ENCODE assay signal across 25 cellular contexts in genomic region chr2:105215586-105216192, GRCh38. TPM values are rescaled to one million over a fixed set of nuclear protein-coding genes. Genes with fewer than 3 reads are reported as not detected.
DNase-seq lines count a peak whose midpoint lies in the region; ATAC-seq lines count a peak whose summit lies in the region.
"Had no signal": no experiment of that assay in that cellular context is flagged by ENCODE, and none has a peak within 500 bp of the region (broad histone marks: within the 10 kb centered on the region; RNA-seq: fewer than 3 reads in every experiment).

No MANE protein-coding gene starts in this region.

- peak; percentile 15 for DNase-seq in ecto neural progenitor cell (ENCODE audit: low spot score)
- DNase-seq in stimulated activated naive CD8-positive, alpha-beta T cell treated with anti-CD3 and anti-CD28 coated beads, Interleukin-15, Interleukin-2, amounts not matched to agents 100 U/mL and 50 U/mL, for 24 hours: no peak
- DNase-seq in H4 (ENCODE audit: low spot score): no peak
- DNase-seq in NCI-H128 (lab: John Stamatoyannopoulos, UW; ENCODE audit: unreplicated experiment): no peak
- no peak for DNase-seq in activated CD8-positive, alpha-beta memory T cell treated with anti-CD3 and anti-CD28 coated beads, Interleukin-2, amount 10 ng/mL, durations not matched to agents 7 days and 5 days
- DNase-seq: C1 segment of cervical spinal cord; Caco-2; CD4-positive, alpha-beta memory T cell; EL; GF-D8; GM23248; H9; Kasumi-1; MG63; NCI-H1105 treated with DMSO at 0.1 percent for 48 hours; NCI-H1694; NCI-H2029 treated with DMSO at 0.1 percent for 48 hours; NCI-H446 treated with DMSO at 0.1 percent for 48 hours; NCI-H526 treated with DMSO at 0.1 percent for 48 hours; SHP77; T-cell had no signal

- H3K27me3 Mint-ChIP-seq in activated CD8-positive, alpha-beta memory T cell treated with anti-CD3 and anti-CD28 coated beads, Interleukin-2, amount 10 ng/mL, durations not matched to agents 7 days and 5 days: no peaks in the 10 kb centered on the region

- no peaks in the 10 kb centered on the region for H3K9me3 Mint-ChIP-seq in activated CD8-positive, alpha-beta memory T cell treated with anti-CD3 and anti-CD28 coated beads, Interleukin-2, amount 10 ng/mL, durations not matched to agents 7 days and 5 days (ENCODE audit: low read depth)
- H3K9me3 Mint-ChIP-seq: T-cell had no signal

- no peaks in the 10 kb centered on the region for H3K36me3 Mint-ChIP-seq in activated CD8-positive, alpha-beta memory T cell treated with anti-CD3 and anti-CD28 coated beads, Interleukin-2, amount 10 ng/mL, durations not matched to agents 7 days and 5 days
- H3K36me3 Mint-ChIP-seq: CD4-positive, alpha-beta memory T cell; T-cell had no signal

- peak; percentile 48 for ATAC-seq in GM21786 (IDR thresholded peaks at IDR 0.05; ENCODE audit: unreplicated experiment)
- ATAC-seq in HG03432 (IDR thresholded peaks at IDR 0.05; ENCODE audit: unreplicated experiment): peak; percentile 46
- ATAC-seq in stimulated activated naive CD8-positive, alpha-beta T cell treated with anti-CD3 and anti-CD28 coated beads, Interleukin-15, Interleukin-2, amounts not matched to agents 100 U/mL and 50 U/mL, for 24 hours: peak; percentile 32
- no peak for ATAC-seq in activated CD8-positive, alpha-beta memory T cell treated with anti-CD3 and anti-CD28 coated beads, Interleukin-2, amount 10 ng/mL, durations not matched to agents 7 days and 5 days
- ATAC-seq: K562, T-cell had no signal

- CTCF ChIA-PET in activated CD8-positive, alpha-beta memory T cell treated with anti-CD3 and anti-CD28 coated beads, Interleukin-2, amount 10 ng/mL, durations not matched to agents 7 days and 5 days (lab: Charles Lee): interaction anchor here (1.2 kb wide), 1 partner anchor 20 kb away, joined by 4 read pairs; no protein-coding TSS in a partner anchor

- no peak overlapping the region for H3K4me3 Mint-ChIP-seq in activated CD8-positive, alpha-beta memory T cell treated with anti-CD3 and anti-CD28 coated beads, Interleukin-2, amount 10 ng/mL, durations not matched to agents 7 days and 5 days
- H3K4me3 Mint-ChIP-seq: CD4-positive, alpha-beta memory T cell; H9; T-cell had no signal

- no peak overlapping the region for H3K27ac Mint-ChIP-seq in activated CD8-positive, alpha-beta memory T cell treated with anti-CD3 and anti-CD28 coated beads, Interleukin-2, amount 10 ng/mL, durations not matched to agents 7 days and 5 days
- H3K27ac Mint-ChIP-seq: CD4-positive, alpha-beta memory T cell; H9; T-cell had no signal

- H3K4me1 Mint-ChIP-seq in activated CD8-positive, alpha-beta memory T cell treated with anti-CD3 and anti-CD28 coated beads, Interleukin-2, amount 10 ng/mL, durations not matched to agents 7 days and 5 days: peaks cover 1% of the 10 kb centered on the region

RNA-seq across cellular contexts. Expression of gene GPR45, which starts 25.9 kb away (rescaled TPM):
- not detected in 2 replicates for total RNA-seq in H4 (2014; rRNA removed; shearing (Covaris generic))
- total RNA-seq in activated CD8-positive, alpha-beta memory T cell treated with anti-CD3 and anti-CD28 coated beads, Interleukin-2, amount 10 ng/mL, durations not matched to agents 7 days and 5 days: not detected
- total RNA-seq: A673; Caco-2; CD4-positive, alpha-beta memory T cell; GM23248; H9; K562; T-cell had no signal
